In genomic region chr17:8807070-8807550, GRCh38 we compare ENCODE assay signal across 8 cellular contexts.
DNase-seq lines count a peak whose midpoint lies in the region; ATAC-seq and TF ChIP-seq lines count a peak whose summit lies in the region.

No MANE protein-coding gene starts in this region.

- no peak for TF ChIP-seq CTCF in RWPE1 (conservative IDR thresholded peaks at IDR 0.05; ENCODE audit: low read depth)

- H3K27ac Mint-ChIP-seq in stimulated activated naive CD8-positive, alpha-beta T cell treated with anti-CD3 and anti-CD28 coated beads, Interleukin-15, amount 100 ng/mL, for 72 hours, result no peak overlapping the region

- CTCF ChIA-PET in RWPE1 (lab: Yijun Ruan, JAX), result interaction anchor here (0.7 to 1.1 kb wide), 2 partner anchors 21 to 88 kb away, joined by 3 to 4 read pairs; no protein-coding TSS in a partner anchor

- H3K4me3 Mint-ChIP-seq in stimulated activated naive CD8-positive, alpha-beta T cell treated with anti-CD3 and anti-CD28 coated beads, Interleukin-15, amount 100 ng/mL, for 72 hours, result no peak overlapping the region

- no peak for DNase-seq in stimulated activated naive CD8-positive, alpha-beta T cell treated with anti-CD3 and anti-CD28 coated beads, Interleukin-15, Interleukin-2, amounts not matched to agents 100 U/mL and 50 U/mL, for 24 hours
- DNase-seq in stimulated activated naive CD8-positive, alpha-beta T cell treated with anti-CD3 and anti-CD28 coated beads, Interleukin-15, amount 100 ng/mL, for 72 hours, result no peak
- DNase-seq in RWPE1 (ENCODE audit: low spot score) (peak; percentile 38), putamen (ENCODE audit: low spot score) (peak; percentile 16), DMS79 treated with DMSO at 0.1 percent for 48 hours (lab: John Stamatoyannopoulos, UW) (no peak), NCI-H446 treated with DMSO at 0.1 percent for 48 hours (lab: John Stamatoyannopoulos, UW) (no peak)
- no peak for DNase-seq in effector CD4-positive, alpha-beta T cell

- no peaks in the 10 kb centered on the region for H3K27me3 Mint-ChIP-seq in stimulated activated naive CD8-positive, alpha-beta T cell treated with anti-CD3 and anti-CD28 coated beads, Interleukin-15, amount 100 ng/mL, for 72 hours

- H3K4me1 Mint-ChIP-seq in stimulated activated naive CD8-positive, alpha-beta T cell treated with anti-CD3 and anti-CD28 coated beads, Interleukin-15, amount 100 ng/mL, for 72 hours, result peaks cover 14% of the 10 kb centered on the region

- H3K9me3 Mint-ChIP-seq in stimulated activated naive CD8-positive, alpha-beta T cell treated with anti-CD3 and anti-CD28 coated beads, Interleukin-15, amount 100 ng/mL, for 72 hours, result peaks cover 27 to 42% of the 10 kb centered on the region in 2 donors

- POLR2A ChIA-PET in RWPE1 (lab: Yijun Ruan, JAX; ENCODE audit: low non-redundant PET), result no interaction called here

- ATAC-seq in stimulated activated naive CD8-positive, alpha-beta T cell treated with anti-CD3 and anti-CD28 coated beads, Interleukin-15, Interleukin-2, amounts not matched to agents 100 U/mL and 50 U/mL, for 24 hours, result peak; percentile 56
- no peak for ATAC-seq in stimulated activated naive CD8-positive, alpha-beta T cell treated with anti-CD3 and anti-CD28 coated beads, Interleukin-15, amount 100 ng/mL, for 72 hours
- ATAC-seq in HG02970 (IDR thresholded peaks at IDR 0.05; ENCODE audit: low FRiP score, unreplicated experiment), result peak; percentile 77

- no peak overlapping the region for H3K27ac ChIP-seq in RWPE1

Comparison
In these comparisons a context has a peak if more than half of its experiments do, and no peak if none do; other contexts are left out.
1. DNase-seq: peak in RWPE1 (single experiment) and putamen (single experiment); none in stimulated activated naive CD8-positive, alpha-beta T cell treated with anti-CD3 and anti-CD28 coated beads, Interleukin-15, Interleukin-2, amounts not matched to agents 100 U/mL and 50 U/mL, for 24 hours (single experiment), stimulated activated naive CD8-positive, alpha-beta T cell treated with anti-CD3 and anti-CD28 coated beads, Interleukin-15, amount 100 ng/mL, for 72 hours (0 of 2), DMS79 treated with DMSO at 0.1 percent for 48 hours (single experiment), NCI-H446 treated with DMSO at 0.1 percent for 48 hours (single experiment) and effector CD4-positive, alpha-beta T cell (single experiment).